8 cellular contexts compared by ENCODE assay signal in the genomic region with DNA sequence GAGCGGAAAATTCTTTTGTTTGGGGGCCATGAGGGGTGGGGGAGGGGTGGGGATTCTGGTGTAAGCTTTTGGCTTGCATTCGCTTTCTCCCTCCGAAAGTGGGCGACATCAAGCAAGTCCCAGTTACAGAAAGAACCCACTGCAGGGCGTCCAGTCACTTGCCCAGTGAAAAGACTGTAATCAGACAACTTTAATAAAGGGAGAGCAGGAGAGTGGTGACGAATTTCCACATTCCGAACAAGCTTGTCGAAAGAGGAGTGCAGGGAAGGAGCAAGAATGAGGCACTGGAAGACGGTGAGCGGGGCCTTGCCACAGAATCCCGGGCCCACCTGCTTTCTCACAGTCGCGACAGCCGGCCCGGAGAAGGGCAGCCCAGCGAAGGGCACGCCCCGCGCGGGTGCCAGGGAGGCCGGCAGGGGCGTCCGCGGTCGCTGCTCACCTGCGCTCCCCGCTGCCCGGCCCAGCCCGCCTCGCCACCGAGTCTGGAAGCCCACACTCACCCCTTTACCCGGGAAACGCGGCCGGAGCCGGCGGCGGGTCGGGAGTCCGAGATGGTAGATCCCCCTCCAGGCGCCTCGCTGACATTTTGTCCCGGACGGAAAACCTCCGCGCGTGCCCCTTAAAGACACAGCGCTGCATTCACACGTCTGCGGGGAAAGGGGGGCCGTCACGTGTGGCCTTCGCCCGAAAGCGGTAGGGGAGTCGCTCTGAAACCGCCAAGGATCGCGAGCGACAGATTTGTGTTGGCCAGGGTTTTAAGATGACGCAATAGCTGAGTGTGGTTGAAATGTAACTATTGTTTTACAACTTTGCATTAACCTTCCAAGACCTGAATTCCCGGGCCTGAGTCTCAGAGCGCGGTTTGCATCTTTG. TPM values are rescaled to one million over a fixed set of nuclear protein-coding genes. Genes with fewer than 3 reads are reported as not detected.
DNase-seq lines count a peak whose midpoint lies in the region; ATAC-seq and TF ChIP-seq lines count a peak whose summit lies in the region.

A gene with protein sequence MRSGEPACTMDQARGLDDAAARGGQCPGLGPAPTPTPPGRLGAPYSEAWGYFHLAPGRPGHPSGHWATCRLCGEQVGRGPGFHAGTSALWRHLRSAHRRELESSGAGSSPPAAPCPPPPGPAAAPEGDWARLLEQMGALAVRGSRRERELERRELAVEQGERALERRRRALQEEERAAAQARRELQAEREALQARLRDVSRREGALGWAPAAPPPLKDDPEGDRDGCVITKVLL (minus strand): TSS at position 675 of the 873 bp plus-strand sequence. CDS start 9,407 bp downstream, outside the sequence.

- no peaks in the 10 kb centered on the region for H3K9me3 ChIP-seq in MG63
- H3K9me3 ChIP-seq in SK-N-MC (ENCODE audit: low read depth, low read length): no peaks in the 10 kb centered on the region
- no peaks in the 10 kb centered on the region for H3K9me3 ChIP-seq in tibial nerve

- H3K4me3 ChIP-seq in MG63 (peak within 1 kb of the TSS; percentile 57), SK-N-MC (peak within 1 kb of the TSS; percentile 92), tibial nerve (peak within 1 kb of the TSS; percentile 56 to 93 (median 75))

- ATAC-seq in GM21786 (IDR thresholded peaks at IDR 0.05; ENCODE audit: unreplicated experiment): peak; percentile 60

- peaks cover 0 to 23% (median 5%) of the 10 kb centered on the region in 4 donors for H3K4me1 ChIP-seq in tibial nerve

- no peaks in the 10 kb centered on the region for H3K27me3 ChIP-seq in MG63
- H3K27me3 ChIP-seq in tibial nerve: no peaks in the 10 kb centered on the region

- H3K27ac Mint-ChIP-seq in activated naive CD8-positive, alpha-beta T cell: peak within 1 kb of the TSS; percentile 94

- peak within 1 kb of the TSS; percentile 99 for H3K9ac ChIP-seq in SK-N-MC (ENCODE audit: insufficient read length)

- TF ChIP-seq EP300 in tibial nerve (IDR thresholded peaks at IDR 0.05): peak; percentile 12 to 51

- no peaks in the 10 kb centered on the region for H3K27me3 Mint-ChIP-seq in activated naive CD8-positive, alpha-beta T cell

- no peaks in the 10 kb centered on the region for H3K9me3 Mint-ChIP-seq in activated naive CD8-positive, alpha-beta T cell (ENCODE audit: low read depth)

- peaks cover 25% of the 10 kb centered on the region for H3K4me1 Mint-ChIP-seq in activated naive CD8-positive, alpha-beta T cell (ENCODE audit: low read depth)

- peak in 1 of 2 donors; percentile 37 for TF ChIP-seq POLR2A in tibial nerve (IDR thresholded peaks at IDR 0.05)

- WGBS in tibial nerve, 2 donors: 0% methylated on average over 39 to 41 of the region's 64 CpGs

- TF ChIP-seq CTCF in tibial nerve (IDR thresholded peaks at IDR 0.05): peak in 2 of 5 experiments; percentile 13 to 33

- H3K36me3 Mint-ChIP-seq in activated naive CD8-positive, alpha-beta T cell: peaks cover 7% of the 10 kb centered on the region

- peak within 1 kb of the TSS; percentile 95 for H3K4me3 Mint-ChIP-seq in activated naive CD8-positive, alpha-beta T cell

- DNase-seq in DMS79 treated with DMSO at 0.1 percent for 48 hours (lab: John Stamatoyannopoulos, UW) (peak; percentile 43), MG63 (peak; percentile 72), SK-N-MC (ENCODE audit: low read depth, low spot score) (peak; percentile 51), glomerular endothelial cell (ENCODE audit: extremely low read depth, low read depth, low spot score) (peak; percentile 44), occipital lobe (lab: John Stamatoyannopoulos, UW) (peak; percentile 66), tibial nerve (ENCODE audit: low spot score in 2 of 2) (peak in 1 of 2 donors; percentile 48)

- H3K27ac ChIP-seq in SK-N-MC (peak within 1 kb of the TSS; percentile 91), tibial nerve (peak within 1 kb of the TSS; percentile 85 to 92 (median 90))

- H3K36me3 ChIP-seq in MG63 (no peaks in the 10 kb centered on the region), SK-N-MC (ENCODE audit: insufficient read depth, low read length) (peaks cover 28% of the 10 kb centered on the region), tibial nerve (peaks cover 0 to 14% (median 0%) of the 10 kb centered on the region in 3 donors)

RNA-seq across cellular contexts. Expression of the gene that starts here (rescaled TPM):
- 0.20 TPM in 1 of 2 replicates, not detected in the other for total RNA-seq in MG63 (2014; rRNA removed; shearing (Covaris generic); ENCODE audit: low replicate concordance)
- total RNA-seq in glomerular endothelial cell (7.1 and 12.0 TPM in 2 replicates), occipital lobe (2.2 TPM), tibial nerve (10 to 100 TPM in 2 of 4 donors, 1 to 10 TPM in 2; 5.7 to 33.5 (median 18.4) TPM)

Comparison
In these comparisons a context has a peak if more than half of its experiments do, and no peak if none do; other contexts are left out.
1. Peak in DNase-seq and H3K4me3 ChIP-seq in MG63; RNA of the gene not detected or under 1 TPM.